8 cellular contexts compared by ENCODE assay signal in the genomic region with DNA sequence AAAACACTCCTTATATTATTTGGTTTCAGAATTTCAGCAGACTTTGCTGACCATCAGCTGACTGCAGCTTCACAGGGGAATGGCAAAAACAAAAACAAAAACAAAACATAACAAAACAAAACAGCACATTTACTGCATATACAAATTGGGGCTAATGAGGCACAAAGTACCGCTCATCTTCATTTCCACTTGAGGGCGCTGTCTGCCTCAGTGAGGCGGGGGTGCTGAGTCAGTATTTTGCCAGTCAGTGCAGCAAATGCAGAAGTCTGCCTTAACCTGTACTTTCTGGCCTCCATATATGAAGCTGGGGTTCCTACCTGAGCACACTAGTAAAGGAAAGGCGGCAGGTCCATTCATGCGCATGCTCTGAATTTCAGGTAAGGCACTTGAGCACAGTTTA. TPM values are rescaled to one million over a fixed set of nuclear protein-coding genes. Genes with fewer than 3 reads are reported as not detected.
A peak's percentile ranks its signal among the peaks of the same experiment; 100 is the strongest.
DNase-seq lines count a peak whose midpoint lies in the region; ATAC-seq lines count a peak whose summit lies in the region.

No MANE protein-coding gene starts in this region.

- no peak overlapping the region for H2AK5ac ChIP-seq in mesendoderm (ENCODE audit: low read length)

- no peaks in the 10 kb centered on the region for H3K36me3 ChIP-seq in mesendoderm (ENCODE audit: control insufficient read depth, insufficient read depth, low read length)

- H2BK5ac ChIP-seq in mesendoderm (ENCODE audit: low read length): no peak overlapping the region

- H4K5ac ChIP-seq in mesendoderm (ENCODE audit: low read length): no peak overlapping the region

- DNase-seq in DMS53 treated with DMSO at 0.1 percent for 48 hours (lab: John Stamatoyannopoulos, UW; ENCODE audit: unreplicated experiment) (peak; percentile 21), OCI-M1 (lab: John Stamatoyannopoulos, UW) (peak; percentile 47), mesendoderm (peak; percentile 66), dedifferentiated amniotic fluid mesenchymal stem cell (ENCODE audit: extremely low spot score) (no peak), NCI-H146 (lab: John Stamatoyannopoulos, UW) (no peak)
- peak; percentile 53 for DNase-seq in activated naive CD8-positive, alpha-beta T cell treated with anti-CD3 and anti-CD28 coated beads for 36 hours

- H3K56ac ChIP-seq in mesendoderm (ENCODE audit: low read length): no peak overlapping the region

- no peak overlapping the region for H2BK120ac ChIP-seq in mesendoderm (ENCODE audit: low read depth, low read length)

- H3K79me2 ChIP-seq in mesendoderm (ENCODE audit: control insufficient read depth, insufficient read depth, low read length): no peaks in the 10 kb centered on the region

- ATAC-seq in GM21786 (IDR thresholded peaks at IDR 0.05; ENCODE audit: unreplicated experiment) (peak; percentile 68), HG02840 (IDR thresholded peaks at IDR 0.05; ENCODE audit: low FRiP score, unreplicated experiment) (no peak)

- H3K36me3 Mint-ChIP-seq in activated naive CD8-positive, alpha-beta T cell treated with anti-CD3 and anti-CD28 coated beads for 36 hours: no peaks in the 10 kb centered on the region

- H3K27me3 ChIP-seq in mesendoderm (ENCODE audit: insufficient read depth, low read length, poor library complexity): no peaks in the 10 kb centered on the region

- no peaks in the 10 kb centered on the region for H3K9me3 Mint-ChIP-seq in activated naive CD8-positive, alpha-beta T cell treated with anti-CD3 and anti-CD28 coated beads for 36 hours

- H3K27ac Mint-ChIP-seq in activated naive CD8-positive, alpha-beta T cell treated with anti-CD3 and anti-CD28 coated beads for 36 hours: no peak overlapping the region

- H3K79me1 ChIP-seq in mesendoderm (ENCODE audit: low read length): no peaks in the 10 kb centered on the region

- no peak overlapping the region for H3K4ac ChIP-seq in mesendoderm (ENCODE audit: low read depth, low read length)

- no peaks in the 10 kb centered on the region for H3K4me1 ChIP-seq in mesendoderm (ENCODE audit: control insufficient read depth, low read depth, low read length)

- H3K18ac ChIP-seq in mesendoderm (ENCODE audit: low read length): no peak overlapping the region

- H3K9ac ChIP-seq in mesendoderm (ENCODE audit: low read length): no peak overlapping the region

- peaks cover 2% of the 10 kb centered on the region for H3K4me1 Mint-ChIP-seq in activated naive CD8-positive, alpha-beta T cell treated with anti-CD3 and anti-CD28 coated beads for 36 hours

- no CpG with 5 or more reads among the region's 5 CpGs for WGBS in mesendoderm (ENCODE audit: extremely low coverage, insufficient coverage, low lambda C conversion rate)

- no peak overlapping the region for H3K4me3 ChIP-seq in mesendoderm (ENCODE audit: low read length)

- peaks cover 3% of the 10 kb centered on the region for H3K27me3 Mint-ChIP-seq in activated naive CD8-positive, alpha-beta T cell treated with anti-CD3 and anti-CD28 coated beads for 36 hours

- H3K4me2 ChIP-seq in mesendoderm (ENCODE audit: low read length): no peak overlapping the region

- H3K4me3 Mint-ChIP-seq in activated naive CD8-positive, alpha-beta T cell treated with anti-CD3 and anti-CD28 coated beads for 36 hours: no peak overlapping the region

- H2BK15ac ChIP-seq in mesendoderm (replicated peaks; ENCODE audit: low read depth): no peak overlapping the region

- H4K8ac ChIP-seq in mesendoderm (ENCODE audit: low read depth, low read length): no peak overlapping the region

- no peak overlapping the region for H3K23ac ChIP-seq in mesendoderm (ENCODE audit: low read length)

- no peak overlapping the region for H3K27ac ChIP-seq in mesendoderm (ENCODE audit: low read depth, low read length)

RNA-seq across cellular contexts. Expression of a gene that starts 13.5 kb away (rescaled TPM):
- under 1 TPM in 1 of 2 experiments, not detected in 1; 0.50 TPM for total RNA-seq in activated naive CD8-positive, alpha-beta T cell treated with anti-CD3 and anti-CD28 coated beads for 36 hours
- polyA plus RNA-seq in mesendoderm (2013, experiment 1 of 2): not detected
- polyA plus RNA-seq in mesendoderm (2013, experiment 2 of 2): 0.11 TPM

Comparison
In these comparisons a context has a peak if more than half of its experiments do, and no peak if none do; other contexts are left out.
1. DNase-seq: peak in DMS53 treated with DMSO at 0.1 percent for 48 hours (single experiment), OCI-M1 (single experiment), activated naive CD8-positive, alpha-beta T cell treated with anti-CD3 and anti-CD28 coated beads for 36 hours (single experiment) and mesendoderm (single experiment); none in dedifferentiated amniotic fluid mesenchymal stem cell (single experiment) and NCI-H146 (single experiment).